21 cellular contexts compared by ENCODE assay signal in genomic region chr2:11054783-11055751, GRCh38.
DNase-seq lines count a peak whose midpoint lies in the region; ATAC-seq, FAIRE-seq and TF ChIP-seq lines count a peak whose summit lies in the region.
"Had no signal": no experiment of that assay in that cellular context is flagged by ENCODE, and none has a peak within 500 bp of the region (broad histone marks: within the 10 kb centered on the region; RNA-seq: fewer than 3 reads in every experiment).

No MANE protein-coding gene starts in this region.

- no peak for TF ChIP-seq CTCF in lung (IDR thresholded peaks at IDR 0.05; ENCODE audit: control extremely low read depth, extremely low read depth)

- no peaks in the 10 kb centered on the region for H3K36me3 Mint-ChIP-seq in stimulated activated memory B cell treated with anti-CD40 and anti-IgM and Interleukin-4, amounts not matched to agents 10 μg/mL and 1 μg/mL and 100 μg/mL, for 72 hours
- H3K36me3 Mint-ChIP-seq: CD8-positive, alpha-beta T cell had no signal

- WGBS in lung, 2 donors: 93 to 96% methylated on average over 15 of the region's 15 CpGs
- whole genome bisulfite sequencing in aorta, 2 donors: 87 to 88% methylated on average over 15 of the region's 15 CpGs

- intact Hi-C loops in aorta (cut with DNase I): no loop called here

- no peak overlapping the region for H3K4me3 Mint-ChIP-seq in stimulated activated naive CD8-positive, alpha-beta T cell treated with anti-CD3 and anti-CD28 coated beads, Interleukin-15, amount 100 ng/mL, for 72 hours
- no peak overlapping the region for H3K4me3 Mint-ChIP-seq in stimulated activated memory B cell treated with anti-CD40 and anti-IgM and Interleukin-4, amounts not matched to agents 10 μg/mL and 1 μg/mL and 100 μg/mL, for 72 hours
- H3K4me3 Mint-ChIP-seq: B cell; CD8-positive, alpha-beta T cell; GM23338; HFFc6; IgD-negative memory B cell had no signal

- ATAC-seq in stimulated activated naive CD8-positive, alpha-beta T cell treated with anti-CD3 and anti-CD28 coated beads, Interleukin-15, amount 100 ng/mL, for 72 hours: peak; percentile 23
- no peak for ATAC-seq in stimulated activated naive CD8-positive, alpha-beta T cell treated with anti-CD3 and anti-CD28 coated beads, Interleukin-15, Interleukin-2, amounts not matched to agents 100 U/mL and 50 U/mL, for 24 hours
- no peak for ATAC-seq in lung (ENCODE audit: insufficient read depth, low FRiP score)
- ATAC-seq in stimulated activated memory B cell treated with anti-CD40 and anti-IgM and Interleukin-4, amounts not matched to agents 10 μg/mL and 1 μg/mL and 100 μg/mL, for 72 hours: peak; percentile 16
- peak; percentile 61 for ATAC-seq in aorta (ENCODE audit: low FRiP score)
- ATAC-seq: CD8-positive, alpha-beta T cell; GM23338 had no signal

- no peaks in the 10 kb centered on the region for H3K9me3 Mint-ChIP-seq in stimulated activated naive CD8-positive, alpha-beta T cell treated with anti-CD3 and anti-CD28 coated beads, Interleukin-15, amount 100 ng/mL, for 72 hours
- H3K9me3 Mint-ChIP-seq in stimulated activated memory B cell treated with anti-CD40 and anti-IgM and Interleukin-4, amounts not matched to agents 10 μg/mL and 1 μg/mL and 100 μg/mL, for 72 hours: peaks cover 3% of the 10 kb centered on the region
- H3K9me3 Mint-ChIP-seq: GM23338, HFFc6 had no signal

- H3K27ac Mint-ChIP-seq in stimulated activated naive CD8-positive, alpha-beta T cell treated with anti-CD3 and anti-CD28 coated beads, Interleukin-15, amount 100 ng/mL, for 72 hours: no peak overlapping the region
- no peak overlapping the region for H3K27ac Mint-ChIP-seq in stimulated activated memory B cell treated with anti-CD40 and anti-IgM and Interleukin-4, amounts not matched to agents 10 μg/mL and 1 μg/mL and 100 μg/mL, for 72 hours
- H3K27ac Mint-ChIP-seq: B cell; CD8-positive, alpha-beta T cell; GM23338; HFFc6; IgD-negative memory B cell had no signal

- no peak for DNase-seq in stimulated activated naive CD8-positive, alpha-beta T cell treated with anti-CD3 and anti-CD28 coated beads, Interleukin-15, amount 100 ng/mL, for 72 hours
- DNase-seq in stimulated activated naive CD8-positive, alpha-beta T cell treated with anti-CD3 and anti-CD28 coated beads, Interleukin-15, Interleukin-2, amounts not matched to agents 100 U/mL and 50 U/mL, for 24 hours: no peak
- DNase-seq in lung (ENCODE audit: low spot score) (peak; percentile 22), aorta (no peak), NCI-H1436 treated with DMSO at 0.1 percent for 48 hours (lab: John Stamatoyannopoulos, UW) (no peak), GM19239 (ENCODE audit: insufficient read length, low spot score) (no peak)
- DNase-seq in activated CD4-positive, CD25-positive, alpha-beta regulatory T cell (lab: John Stamatoyannopoulos, UW): no peak
- DNase-seq: 8988T; Calu3; CD8-positive, alpha-beta T cell; HCEC 1CT; HFFc6 had no signal

- H3K36me3 ChIP-seq in lung (ENCODE audit: control insufficient read depth in 2 of 2, insufficient read depth in 2 of 2, low read length in 2 of 2) (no peaks in the 10 kb centered on the region), aorta (ENCODE audit: control insufficient read depth in 1 of 2, insufficient read depth in 2 of 2, low read length in 1 of 2) (no peaks in the 10 kb centered on the region)
- H3K36me3 ChIP-seq: BLaER1 treated with 17β-estradiol and CSF1 and Interleukin-3, amounts not matched to agents 10 nM and 100 nM had no signal

- H3K9me3 ChIP-seq in lung (ENCODE audit: control insufficient read depth in 2 of 2, insufficient read depth in 1 of 2, low read length in 1 of 2): peaks cover 0 to 2% of the 10 kb centered on the region in 2 donors
- H3K9me3 ChIP-seq in aorta (ENCODE audit: control insufficient read depth, low read length): no peaks in the 10 kb centered on the region

- no peak overlapping the region for H3K27ac ChIP-seq in lung (ENCODE audit: low read depth in 1 of 2, low read length in 1 of 2)
- no peak overlapping the region for H3K27ac ChIP-seq in aorta (ENCODE audit: low read depth in 1 of 2, low read length in 2 of 2)
- H3K27ac ChIP-seq: BLaER1 treated with 17β-estradiol and CSF1 and Interleukin-3, amounts not matched to agents 10 nM and 100 nM had no signal

- H3K27me3 ChIP-seq in lung (ENCODE audit: control insufficient read depth, insufficient read depth) (peaks cover 5% of the 10 kb centered on the region), aorta (ENCODE audit: control insufficient read depth in 1 of 2, insufficient read depth in 2 of 2, low read length in 1 of 2) (no peaks in the 10 kb centered on the region)
- H3K27me3 ChIP-seq: BLaER1 treated with 17β-estradiol and CSF1 and Interleukin-3, amounts not matched to agents 10 nM and 100 nM had no signal

- H3K4me1 Mint-ChIP-seq in stimulated activated naive CD8-positive, alpha-beta T cell treated with anti-CD3 and anti-CD28 coated beads, Interleukin-15, amount 100 ng/mL, for 72 hours: no peaks in the 10 kb centered on the region
- H3K4me1 Mint-ChIP-seq in stimulated activated memory B cell treated with anti-CD40 and anti-IgM and Interleukin-4, amounts not matched to agents 10 μg/mL and 1 μg/mL and 100 μg/mL, for 72 hours: no peaks in the 10 kb centered on the region
- H3K4me1 Mint-ChIP-seq: B cell, GM23338, IgD-negative memory B cell had no signal

- H3K4me1 ChIP-seq in lung (ENCODE audit: control insufficient read depth in 2 of 2, insufficient read depth in 2 of 2, low read length in 2 of 2) (no peaks in the 10 kb centered on the region), aorta (ENCODE audit: control insufficient read depth in 1 of 2, insufficient read depth in 2 of 2, low read length in 2 of 2) (no peaks in the 10 kb centered on the region)
- H3K4me1 ChIP-seq: BLaER1 treated with 17β-estradiol and CSF1 and Interleukin-3, amounts not matched to agents 10 nM and 100 nM had no signal

- FAIRE-seq in GM19239 (lab: Jason Lieb, UNC): no peak
- FAIRE-seq: G401.6, GM12891, H54, HTR-8/SVneo had no signal

- H3K27me3 Mint-ChIP-seq in stimulated activated naive CD8-positive, alpha-beta T cell treated with anti-CD3 and anti-CD28 coated beads, Interleukin-15, amount 100 ng/mL, for 72 hours: peaks cover 15% of the 10 kb centered on the region
- peaks cover 20% of the 10 kb centered on the region for H3K27me3 Mint-ChIP-seq in stimulated activated memory B cell treated with anti-CD40 and anti-IgM and Interleukin-4, amounts not matched to agents 10 μg/mL and 1 μg/mL and 100 μg/mL, for 72 hours

- H3K4me3 ChIP-seq in lung (no peak overlapping the region), aorta (ENCODE audit: low read length in 2 of 2) (no peak overlapping the region)
- H3K4me3 ChIP-seq: BLaER1 treated with 17β-estradiol and CSF1 and Interleukin-3, amounts not matched to agents 10 nM and 100 nM; GM23338 had no signal

Comparison
In these comparisons a context has a peak if more than half of its experiments do, and no peak if none do; other contexts are left out.
1. ATAC-seq: peak in stimulated activated naive CD8-positive, alpha-beta T cell treated with anti-CD3 and anti-CD28 coated beads, Interleukin-15, amount 100 ng/mL, for 72 hours (single experiment), stimulated activated memory B cell treated with anti-CD40 and anti-IgM and Interleukin-4, amounts not matched to agents 10 μg/mL and 1 μg/mL and 100 μg/mL, for 72 hours (single experiment) and aorta (single experiment); none in stimulated activated naive CD8-positive, alpha-beta T cell treated with anti-CD3 and anti-CD28 coated beads, Interleukin-15, Interleukin-2, amounts not matched to agents 100 U/mL and 50 U/mL, for 24 hours (single experiment) and lung (single experiment).